Comparison of ENCODE assay signal across 14 cellular contexts in the genomic region with DNA sequence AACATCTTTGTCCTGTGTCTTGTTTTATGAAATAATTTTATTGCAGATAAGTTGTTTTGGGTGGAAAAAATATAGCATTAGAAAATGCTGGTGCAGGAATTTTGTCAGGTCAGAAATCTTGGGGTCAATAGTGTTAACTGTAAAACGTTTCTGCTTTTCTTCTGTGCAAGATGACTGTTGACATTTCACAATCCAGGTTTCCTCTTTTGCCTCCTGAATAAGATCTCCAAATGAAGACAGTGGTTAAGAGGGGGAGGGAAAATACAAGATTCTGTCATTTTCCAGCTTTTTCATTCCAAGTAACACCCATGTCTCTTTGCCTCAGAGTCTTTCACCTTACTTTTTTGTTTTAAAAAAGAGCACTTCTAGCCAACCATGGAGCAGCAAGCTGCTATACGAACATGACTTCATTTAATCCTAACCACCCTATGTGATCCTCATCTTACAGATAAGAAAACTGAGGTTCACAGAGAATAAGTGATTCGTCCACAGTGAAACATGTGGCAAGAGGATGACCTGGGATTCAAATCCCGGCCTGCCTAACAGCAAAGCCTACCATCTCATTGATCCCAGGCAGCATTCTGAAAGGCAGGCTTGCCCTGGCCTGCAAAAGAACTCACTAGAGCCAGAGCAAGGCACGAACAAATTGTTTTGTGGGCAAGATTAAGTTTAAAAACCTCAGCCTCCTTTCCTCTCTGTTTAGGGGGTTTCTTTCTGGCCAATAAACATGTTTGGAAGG. TPM values are rescaled to one million over a fixed set of nuclear protein-coding genes. Genes with fewer than 3 reads are reported as not detected.
DNase-seq lines count a peak whose midpoint lies in the region; ATAC-seq and TF ChIP-seq lines count a peak whose summit lies in the region.
"Had no signal": no experiment of that assay in that cellular context is flagged by ENCODE, and none has a peak within 500 bp of the region (broad histone marks: within the 10 kb centered on the region; RNA-seq: fewer than 3 reads in every experiment).

No MANE protein-coding gene starts in this region.

- H3K27ac Mint-ChIP-seq in activated T-cell treated with anti-CD3 and anti-CD28 coated beads, Interleukin-2, amount 50 U/mL, for 24 hours: no peak overlapping the region

- no peak for DNase-seq in activated T-cell treated with anti-CD3 and anti-CD28 coated beads, Interleukin-2, amount 50 U/mL, for 4 hours
- DNase-seq in activated T-cell treated with anti-CD3 and anti-CD28 coated beads, Interleukin-2, amount 50 U/mL, for 24 hours: no peak
- DNase-seq in left lobe of liver (ENCODE audit: low spot score): no peak
- no peak for DNase-seq in effector CD4-positive, alpha-beta T cell
- no peak for DNase-seq in stimulated activated CD8-positive, alpha-beta memory T cell treated with anti-CD3 and anti-CD28 coated beads, Interleukin-4, amount 100 ng/mL, for 48 hours
- DNase-seq: activated gamma-delta T cell, NCI-H526, T-helper 9 cell, tibial artery had no signal

- H3K27ac ChIP-seq in stomach smooth muscle (ENCODE audit: low read length): peak overlapping the region; percentile 46
- H3K27ac ChIP-seq: KMS-11, tibial artery had no signal

- H3K36me3 ChIP-seq in stomach smooth muscle (ENCODE audit: control insufficient read depth in 2 of 2, insufficient read depth in 2 of 2, low read length in 2 of 2): no peaks in the 10 kb centered on the region
- H3K36me3 ChIP-seq: tibial artery had no signal

- H3K4me1 Mint-ChIP-seq in activated T-cell treated with anti-CD3 and anti-CD28 coated beads, Interleukin-2, amount 50 U/mL, for 4 hours (ENCODE audit: low read depth): peaks cover 47% of the 10 kb centered on the region
- H3K4me1 Mint-ChIP-seq in activated T-cell treated with anti-CD3 and anti-CD28 coated beads, Interleukin-2, amount 50 U/mL, for 24 hours (ENCODE audit: low read depth): peaks cover 25% of the 10 kb centered on the region

- H3K4me3 Mint-ChIP-seq in activated T-cell treated with anti-CD3 and anti-CD28 coated beads, Interleukin-2, amount 50 U/mL, for 4 hours: peak overlapping the region; percentile 73
- no peak overlapping the region for H3K4me3 Mint-ChIP-seq in activated T-cell treated with anti-CD3 and anti-CD28 coated beads, Interleukin-2, amount 50 U/mL, for 24 hours

- H3K4me3 ChIP-seq in stomach smooth muscle (ENCODE audit: low read length in 2 of 2): no peak overlapping the region
- H3K4me3 ChIP-seq: tibial artery had no signal

- no peak for ATAC-seq in activated T-cell treated with anti-CD3 and anti-CD28 coated beads, Interleukin-2, amount 50 U/mL, for 4 hours
- peak; percentile 20; the same call in 2 of the 3 replicates for ATAC-seq in SK-N-SH treated with all-trans-retinoic acid at 6 μM for 48 hours
- ATAC-seq in left lobe of liver: peak; percentile 34
- ATAC-seq in GM21576 (IDR thresholded peaks at IDR 0.05; ENCODE audit: unreplicated experiment): no peak

- H3K9me3 ChIP-seq in stomach smooth muscle (ENCODE audit: control insufficient read depth in 2 of 2, low read length in 2 of 2): no peaks in the 10 kb centered on the region
- H3K9me3 ChIP-seq: tibial artery had no signal

- H3K27me3 ChIP-seq in stomach smooth muscle (ENCODE audit: control insufficient read depth in 1 of 2, insufficient read depth in 2 of 2, low read length in 2 of 2): no peaks in the 10 kb centered on the region
- H3K27me3 ChIP-seq: tibial artery had no signal

- H3K4me1 ChIP-seq in stomach smooth muscle (ENCODE audit: control insufficient read depth, insufficient read depth, low read length): peaks cover 5% of the 10 kb centered on the region
- H3K4me1 ChIP-seq: tibial artery had no signal

- no peaks in the 10 kb centered on the region for H3K9me3 Mint-ChIP-seq in activated T-cell treated with anti-CD3 and anti-CD28 coated beads, Interleukin-2, amount 50 U/mL, for 4 hours
- peaks cover 5% of the 10 kb centered on the region for H3K9me3 Mint-ChIP-seq in activated T-cell treated with anti-CD3 and anti-CD28 coated beads, Interleukin-2, amount 50 U/mL, for 24 hours

- H3K36me3 Mint-ChIP-seq in activated T-cell treated with anti-CD3 and anti-CD28 coated beads, Interleukin-2, amount 50 U/mL, for 4 hours (ENCODE audit: insufficient read depth): peaks cover 2% of the 10 kb centered on the region
- no peaks in the 10 kb centered on the region for H3K36me3 Mint-ChIP-seq in activated T-cell treated with anti-CD3 and anti-CD28 coated beads, Interleukin-2, amount 50 U/mL, for 24 hours (ENCODE audit: low read depth)

- no peak overlapping the region for H3K9ac ChIP-seq in stomach smooth muscle (ENCODE audit: low read length in 2 of 2)
- H3K9ac ChIP-seq: KMS-11 had no signal

- H3K27me3 Mint-ChIP-seq in activated T-cell treated with anti-CD3 and anti-CD28 coated beads, Interleukin-2, amount 50 U/mL, for 4 hours (ENCODE audit: low read depth): no peaks in the 10 kb centered on the region
- H3K27me3 Mint-ChIP-seq in activated T-cell treated with anti-CD3 and anti-CD28 coated beads, Interleukin-2, amount 50 U/mL, for 24 hours: peaks cover 7% of the 10 kb centered on the region

TF ChIP-seq in SK-N-SH treated with all-trans-retinoic acid at 6 μM for 48 hours, 23 proteins besides CTCF, POLR2A, EP300 and RAD21 (continues in another document):
- TF ChIP-seq, protein P1, sequence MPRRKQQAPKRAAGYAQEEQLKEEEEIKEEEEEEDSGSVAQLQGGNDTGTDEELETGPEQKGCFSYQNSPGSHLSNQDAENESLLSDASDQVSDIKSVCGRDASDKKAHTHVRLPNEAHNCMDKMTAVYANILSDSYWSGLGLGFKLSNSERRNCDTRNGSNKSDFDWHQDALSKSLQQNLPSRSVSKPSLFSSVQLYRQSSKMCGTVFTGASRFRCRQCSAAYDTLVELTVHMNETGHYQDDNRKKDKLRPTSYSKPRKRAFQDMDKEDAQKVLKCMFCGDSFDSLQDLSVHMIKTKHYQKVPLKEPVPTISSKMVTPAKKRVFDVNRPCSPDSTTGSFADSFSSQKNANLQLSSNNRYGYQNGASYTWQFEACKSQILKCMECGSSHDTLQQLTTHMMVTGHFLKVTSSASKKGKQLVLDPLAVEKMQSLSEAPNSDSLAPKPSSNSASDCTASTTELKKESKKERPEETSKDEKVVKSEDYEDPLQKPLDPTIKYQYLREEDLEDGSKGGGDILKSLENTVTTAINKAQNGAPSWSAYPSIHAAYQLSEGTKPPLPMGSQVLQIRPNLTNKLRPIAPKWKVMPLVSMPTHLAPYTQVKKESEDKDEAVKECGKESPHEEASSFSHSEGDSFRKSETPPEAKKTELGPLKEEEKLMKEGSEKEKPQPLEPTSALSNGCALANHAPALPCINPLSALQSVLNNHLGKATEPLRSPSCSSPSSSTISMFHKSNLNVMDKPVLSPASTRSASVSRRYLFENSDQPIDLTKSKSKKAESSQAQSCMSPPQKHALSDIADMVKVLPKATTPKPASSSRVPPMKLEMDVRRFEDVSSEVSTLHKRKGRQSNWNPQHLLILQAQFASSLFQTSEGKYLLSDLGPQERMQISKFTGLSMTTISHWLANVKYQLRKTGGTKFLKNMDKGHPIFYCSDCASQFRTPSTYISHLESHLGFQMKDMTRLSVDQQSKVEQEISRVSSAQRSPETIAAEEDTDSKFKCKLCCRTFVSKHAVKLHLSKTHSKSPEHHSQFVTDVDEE (CRISPR knock-in tag; IDR thresholded peaks at IDR 0.05): no peak
- TF ChIP-seq ARNTL (CRISPR knock-in tag; IDR thresholded peaks at IDR 0.05; ENCODE audit: borderline replicate concordance, low read depth) (no peak), ZC3H10 (CRISPR knock-in tag; IDR thresholded peaks at IDR 0.05) (no peak), CSDC2 (CRISPR knock-in tag; IDR thresholded peaks at IDR 0.05) (no peak), ZFP30 (CRISPR knock-in tag; IDR thresholded peaks at IDR 0.05) (no peak), BACH2 (CRISPR knock-in tag; IDR thresholded peaks at IDR 0.05; ENCODE audit: borderline replicate concordance) (no peak), ZNF70 (CRISPR knock-in tag; IDR thresholded peaks at IDR 0.05) (no peak), TOX (CRISPR knock-in tag; IDR thresholded peaks at IDR 0.05; ENCODE audit: borderline replicate concordance) (no peak), TCF4 (CRISPR knock-in tag; IDR thresholded peaks at IDR 0.05; ENCODE audit: borderline replicate concordance) (no peak), ZFP3 (CRISPR knock-in tag; IDR thresholded peaks at IDR 0.05) (no peak), ZNF8 (CRISPR knock-in tag; IDR thresholded peaks at IDR 0.05) (no peak)
- TF ChIP-seq, protein P2, sequence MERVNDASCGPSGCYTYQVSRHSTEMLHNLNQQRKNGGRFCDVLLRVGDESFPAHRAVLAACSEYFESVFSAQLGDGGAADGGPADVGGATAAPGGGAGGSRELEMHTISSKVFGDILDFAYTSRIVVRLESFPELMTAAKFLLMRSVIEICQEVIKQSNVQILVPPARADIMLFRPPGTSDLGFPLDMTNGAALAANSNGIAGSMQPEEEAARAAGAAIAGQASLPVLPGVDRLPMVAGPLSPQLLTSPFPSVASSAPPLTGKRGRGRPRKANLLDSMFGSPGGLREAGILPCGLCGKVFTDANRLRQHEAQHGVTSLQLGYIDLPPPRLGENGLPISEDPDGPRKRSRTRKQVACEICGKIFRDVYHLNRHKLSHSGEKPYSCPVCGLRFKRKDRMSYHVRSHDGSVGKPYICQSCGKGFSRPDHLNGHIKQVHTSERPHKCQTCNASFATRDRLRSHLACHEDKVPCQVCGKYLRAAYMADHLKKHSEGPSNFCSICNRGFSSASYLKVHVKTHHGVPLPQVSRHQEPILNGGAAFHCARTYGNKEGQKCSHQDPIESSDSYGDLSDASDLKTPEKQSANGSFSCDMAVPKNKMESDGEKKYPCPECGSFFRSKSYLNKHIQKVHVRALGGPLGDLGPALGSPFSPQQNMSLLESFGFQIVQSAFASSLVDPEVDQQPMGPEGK (CRISPR knock-in tag; IDR thresholded peaks at IDR 0.05; ENCODE audit: borderline replicate concordance): no peak
- TF ChIP-seq, protein P3, sequence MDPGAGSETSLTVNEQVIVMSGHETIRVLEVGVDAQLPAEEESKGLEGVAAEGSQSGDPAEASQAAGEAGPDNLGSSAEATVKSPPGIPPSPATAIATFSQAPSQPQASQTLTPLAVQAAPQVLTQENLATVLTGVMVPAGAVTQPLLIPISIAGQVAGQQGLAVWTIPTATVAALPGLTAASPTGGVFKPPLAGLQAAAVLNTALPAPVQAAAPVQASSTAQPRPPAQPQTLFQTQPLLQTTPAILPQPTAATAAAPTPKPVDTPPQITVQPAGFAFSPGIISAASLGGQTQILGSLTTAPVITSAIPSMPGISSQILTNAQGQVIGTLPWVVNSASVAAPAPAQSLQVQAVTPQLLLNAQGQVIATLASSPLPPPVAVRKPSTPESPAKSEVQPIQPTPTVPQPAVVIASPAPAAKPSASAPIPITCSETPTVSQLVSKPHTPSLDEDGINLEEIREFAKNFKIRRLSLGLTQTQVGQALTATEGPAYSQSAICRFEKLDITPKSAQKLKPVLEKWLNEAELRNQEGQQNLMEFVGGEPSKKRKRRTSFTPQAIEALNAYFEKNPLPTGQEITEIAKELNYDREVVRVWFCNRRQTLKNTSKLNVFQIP (CRISPR knock-in tag; IDR thresholded peaks at IDR 0.05; ENCODE audit: borderline replicate concordance, low read depth): no peak

RNA-seq across cellular contexts. Expression of a gene that starts 3.0 kb away (rescaled TPM):
- 1 to 10 TPM; 2.6 to 7.8 (median 7.8) TPM for total RNA-seq in activated T-cell treated with anti-CD3 and anti-CD28 coated beads, Interleukin-2, amount 50 U/mL, for 4 hours
- total RNA-seq in left lobe of liver: 2.9 TPM
- total RNA-seq: A673 had no signal

RNA-seq across cellular contexts. Expression of a gene that starts 48.3 kb away (rescaled TPM):
- total RNA-seq in activated T-cell treated with anti-CD3 and anti-CD28 coated beads, Interleukin-2, amount 50 U/mL, for 4 hours: under 1 TPM in 2 of 3 donors, not detected in 1; 0.11 to 0.13 TPM
- 2.3 TPM for total RNA-seq in left lobe of liver

Comparison
In these comparisons a context has a peak if more than half of its experiments do, and no peak if none do; other contexts are left out.
1. ATAC-seq: peak in SK-N-SH treated with all-trans-retinoic acid at 6 μM for 48 hours (single experiment) and left lobe of liver (single experiment); none in activated T-cell treated with anti-CD3 and anti-CD28 coated beads, Interleukin-2, amount 50 U/mL, for 4 hours (0 of 2) and GM21576 (single experiment).